1 cellular context compared by ENCODE assay signal in genomic region chr16:75580-76501, GRCh38.
TF ChIP-seq lines count a peak whose summit lies in the region.

No MANE protein-coding gene starts in this region.

TF ChIP-seq in GM23338, 12 proteins besides CTCF, POLR2A, EP300 and RAD21 (continued from another document):
- TF ChIP-seq REST (IDR thresholded peaks at IDR 0.05; ENCODE audit: unreplicated experiment) (no peak), ZNF114 (CRISPR knock-in tag; IDR thresholded peaks at IDR 0.05) (no peak), CREB1 (CRISPR knock-in tag; IDR thresholded peaks at IDR 0.05; ENCODE audit: low read depth) (no peak), ETS1 (IDR thresholded peaks at IDR 0.05) (no peak), EZH2phosphoT487 (IDR thresholded peaks at IDR 0.05; ENCODE audit: unreplicated experiment) (no peak), POLR2AphosphoS5 (IDR thresholded peaks at IDR 0.05; ENCODE audit: low read depth) (no peak)
